Comparison of ENCODE assay signal across 2 cellular contexts in the genomic region with DNA sequence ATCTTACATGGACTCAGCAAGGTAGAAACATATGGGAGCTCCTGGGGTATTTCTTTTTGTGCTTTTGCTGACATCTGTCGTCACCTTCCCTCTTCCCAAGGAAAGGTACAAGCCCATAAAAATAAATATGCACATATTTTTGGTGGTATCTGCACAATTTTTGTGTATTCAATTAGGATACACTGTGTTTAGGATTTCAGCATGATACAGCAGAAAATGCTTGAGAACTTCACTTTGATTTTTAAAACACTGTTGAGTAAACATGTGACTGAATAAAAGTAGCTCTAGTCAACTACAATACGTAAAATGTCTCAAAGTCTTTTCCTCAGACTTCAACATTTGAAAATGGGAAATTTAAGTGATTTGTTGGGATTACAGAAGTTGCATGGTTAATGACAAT.
TF ChIP-seq lines count a peak whose summit lies in the region.

No MANE protein-coding gene starts in this region.

TF ChIP-seq in SK-N-SH treated with all-trans-retinoic acid at 6 μM for 48 hours, 23 proteins besides CTCF, POLR2A, EP300 and RAD21 (continued from another document):
- no peak for TF ChIP-seq BACH2 (CRISPR knock-in tag; IDR thresholded peaks at IDR 0.05; ENCODE audit: borderline replicate concordance)
- no peak for TF ChIP-seq RARB (CRISPR knock-in tag; IDR thresholded peaks at IDR 0.05)

TF ChIP-seq in endothelial cell of umbilical vein, 7 proteins besides CTCF, POLR2A, EP300 and RAD21 (continued from another document):
- TF ChIP-seq, protein P1, sequence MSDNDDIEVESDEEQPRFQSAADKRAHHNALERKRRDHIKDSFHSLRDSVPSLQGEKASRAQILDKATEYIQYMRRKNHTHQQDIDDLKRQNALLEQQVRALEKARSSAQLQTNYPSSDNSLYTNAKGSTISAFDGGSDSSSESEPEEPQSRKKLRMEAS (IDR thresholded peaks at IDR 0.05; ENCODE audit: insufficient read depth, insufficient read length) = no peak
- TF ChIP-seq EZH2 (IDR thresholded peaks at IDR 0.05; ENCODE audit: borderline replicate concordance, low read depth, low read length, severe bottlenecking) (no peak), FOS (IDR thresholded peaks at IDR 0.05; ENCODE audit: borderline replicate concordance, insufficient read depth, low read length) (no peak), GATA2 (IDR thresholded peaks at IDR 0.05; ENCODE audit: insufficient read depth, insufficient read length, low read depth, low read length) (no peak), MYC (IDR thresholded peaks at IDR 0.05; ENCODE audit: low read depth, low read length) (no peak), POLR2AphosphoS5 (IDR thresholded peaks at IDR 0.05; ENCODE audit: insufficient read depth, low read depth, low read length) (no peak)
